ENCODE assay signal across 9 cellular contexts in the genomic region with DNA sequence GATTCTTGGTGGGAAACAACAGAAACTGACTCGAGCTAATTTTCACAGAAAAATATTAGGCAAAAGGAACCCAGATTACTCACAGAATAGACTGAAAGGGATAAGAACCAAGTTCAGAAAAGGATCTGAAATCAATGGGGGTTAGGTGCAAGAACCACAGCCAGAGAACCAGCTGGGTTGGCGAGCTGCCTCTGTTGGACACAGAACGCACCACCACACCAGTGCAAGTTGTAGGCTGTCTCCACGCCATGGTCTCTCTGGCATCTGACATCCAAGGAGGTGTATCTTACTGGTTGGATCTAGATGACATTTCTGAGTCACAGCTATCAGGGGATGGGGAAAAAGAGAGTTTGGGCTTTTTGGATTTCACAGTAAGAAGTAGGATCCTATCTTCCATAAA. TPM values are rescaled to one million over a fixed set of nuclear protein-coding genes. Genes with fewer than 3 reads are reported as not detected.
"Had no signal": no experiment of that assay in that cellular context is flagged by ENCODE, and none has a peak within 500 bp of the region (broad histone marks: within the 10 kb centered on the region; RNA-seq: fewer than 3 reads in every experiment).

No MANE protein-coding gene starts in this region.

- H3K4me3 ChIP-seq: GM12878 had no signal

- ATAC-seq: GM12878 had no signal

- DNase-seq: GDM1, GF-D8 had no signal

- FAIRE-seq: G401.6, GM12878, GM12891, GM12892, GM18507, GM19239 had no signal

RNA-seq across cellular contexts. Expression of gene ONECUT2, which starts 18.6 kb away (rescaled TPM):
- total RNA-seq: G401 had no signal
